In the genomic region with DNA sequence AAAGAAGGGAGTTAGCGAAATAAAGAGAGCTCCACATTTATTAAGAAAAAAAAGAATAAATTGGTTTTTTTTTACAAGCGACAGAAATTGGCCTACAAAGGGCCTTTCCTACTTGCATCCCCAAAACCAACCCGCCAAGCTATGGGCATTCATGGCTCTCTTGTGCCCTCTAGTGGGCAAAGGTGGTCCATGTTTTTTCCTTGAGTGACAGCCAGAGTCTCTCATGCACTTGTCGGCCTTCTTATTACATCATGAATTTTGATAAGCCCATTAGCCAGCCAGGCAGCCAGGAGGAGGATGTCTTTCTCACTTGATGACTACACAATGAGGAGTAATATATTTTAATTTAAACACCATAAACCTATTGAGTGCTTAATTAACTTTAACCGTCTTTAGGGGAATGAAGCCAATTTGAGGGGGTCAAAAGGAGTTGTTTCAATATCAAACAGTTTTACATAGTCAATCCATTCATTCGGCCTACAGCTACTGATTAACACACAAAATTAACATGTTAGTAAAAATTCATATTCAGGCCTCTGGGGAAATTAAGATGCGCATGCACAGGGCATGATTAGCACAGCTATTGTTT, we compare ENCODE assay signal across 9 cellular contexts.
DNase-seq lines count a peak whose midpoint lies in the region; TF ChIP-seq lines count a peak whose summit lies in the region.
"Had no signal": no experiment of that assay in that cellular context is flagged by ENCODE, and none has a peak within 500 bp of the region (broad histone marks: within the 10 kb centered on the region; RNA-seq: fewer than 3 reads in every experiment).

No MANE protein-coding gene starts in this region.

- TF ChIP-seq CTCF in Caco-2 (IDR thresholded peaks at IDR 0.05; ENCODE audit: insufficient read depth in 1 of 2, low read depth in 1 of 2, low read length in 1 of 2, severe bottlenecking in 1 of 2, unreplicated experiment in 1 of 2) (peak; percentile 87), GM20000 (IDR thresholded peaks at IDR 0.05; ENCODE audit: extremely low read depth, missing control alignments) (peak; percentile 67), endothelial cell (IDR thresholded peaks at IDR 0.05; ENCODE audit: unreplicated experiment) (peak; percentile 91)

- H3K27me3 ChIP-seq in Caco-2 (replicated peaks; ENCODE audit: control insufficient read depth, insufficient read depth, low read length) = no peaks in the 10 kb centered on the region

- H3K36me3 Mint-ChIP-seq in Caco-2 (ENCODE audit: insufficient read depth, unreplicated experiment) (no peaks in the 10 kb centered on the region), endothelial cell (ENCODE audit: low read depth, unreplicated experiment) (no peaks in the 10 kb centered on the region)

- H3K4me3 ChIP-seq in Caco-2 (ENCODE audit: low read depth, low read length) = no peak overlapping the region

- no peaks in the 10 kb centered on the region for H3K9me3 Mint-ChIP-seq in Caco-2 (ENCODE audit: unreplicated experiment)
- no peaks in the 10 kb centered on the region for H3K9me3 Mint-ChIP-seq in endothelial cell (ENCODE audit: unreplicated experiment)
- H3K9me3 Mint-ChIP-seq: dendritic cell treated with granulocyte-macrophage colony-stimulating factor and Interleukin-4, amounts not matched to agents 40 ng/mL and 50 ng/mL, for 4 days had no signal

- no TSS peak for BruUV-seq in Caco-2 (replicated peaks; lab: Mats Ljungman, UMichigan)

- H3K27me3 Mint-ChIP-seq in Caco-2 (ENCODE audit: insufficient read depth, unreplicated experiment) (peaks cover 20% of the 10 kb centered on the region), endothelial cell (ENCODE audit: unreplicated experiment) (no peaks in the 10 kb centered on the region)

- H3K4me1 ChIP-seq in Caco-2 = no peaks in the 10 kb centered on the region

- CTCF ChIA-PET in Caco-2 (lab: Charles Lee) = interaction anchor here (0.6 to 2.4 kb wide), 8 partner anchors 16 to 1069 kb away, joined by 3 to 35 read pairs (median 4); no protein-coding TSS in a partner anchor

- H3K9me3 ChIP-seq in Caco-2 = no peaks in the 10 kb centered on the region

- H3K27ac Mint-ChIP-seq in Caco-2 (ENCODE audit: unreplicated experiment) (no peak overlapping the region), endothelial cell (ENCODE audit: unreplicated experiment) (no peak overlapping the region)
- H3K27ac Mint-ChIP-seq: dendritic cell treated with granulocyte-macrophage colony-stimulating factor and Interleukin-4, amounts not matched to agents 40 ng/mL and 50 ng/mL, for 4 days had no signal

- DNase-seq in Caco-2 (peak; percentile 81 to 88), GM20000 (ENCODE audit: low spot score) (peak; percentile 70), HT1080 (ENCODE audit: low read depth) (peak; percentile 79), NOMO-1 treated with DMSO at 0.1 percent for 48 hours (lab: John Stamatoyannopoulos, UW; ENCODE audit: unreplicated experiment) (peak; percentile 63), endothelial cell (ENCODE audit: low spot score) (peak; percentile 88), myocyte (ENCODE audit: low read depth) (peak; percentile 94)
- DNase-seq in activated CD8-positive, alpha-beta memory T cell treated with anti-CD3 and anti-CD28 coated beads for 48 hours (ENCODE audit: low read depth in 2 of 3, low spot score in 2 of 3) = peak; percentile 46 to 75 (median 46)
- peak; percentile 49 to 64 for DNase-seq in stimulated activated CD8-positive, alpha-beta memory T cell treated with anti-CD3 and anti-CD28 coated beads, Interleukin-7, amount 100 ng/mL, for 1 hour (ENCODE audit: low read depth in 2 of 2)

- no peak overlapping the region for H3K4me3 Mint-ChIP-seq in Caco-2 (ENCODE audit: unreplicated experiment)
- H3K4me3 Mint-ChIP-seq in endothelial cell (ENCODE audit: unreplicated experiment) = no peak overlapping the region
- H3K4me3 Mint-ChIP-seq: dendritic cell treated with granulocyte-macrophage colony-stimulating factor and Interleukin-4, amounts not matched to agents 40 ng/mL and 50 ng/mL, for 4 days had no signal

- H3K4me1 Mint-ChIP-seq in Caco-2 (ENCODE audit: low read depth, unreplicated experiment) (no peaks in the 10 kb centered on the region), endothelial cell (ENCODE audit: unreplicated experiment) (peaks cover 3% of the 10 kb centered on the region)

- intact Hi-C loops in Caco-2 (cut with micrococcal nuclease; ENCODE audit: unreplicated experiment) = loop anchor here (1.0 to 5.0 kb wide), 4 partner anchors 56 to 940 kb away; no protein-coding TSS in a partner anchor

- POLR2A ChIA-PET in Caco-2 (lab: Charles Lee) = interaction anchor here (0.5 kb wide), 1 partner anchor 15 kb away, joined by 4 read pairs; no protein-coding TSS in a partner anchor

- H3K36me3 ChIP-seq in Caco-2 (ENCODE audit: control insufficient read depth, insufficient read depth, low read length) = no peaks in the 10 kb centered on the region
